In genomic region chr15:22869856-22870255, GRCh38 we compare ENCODE assay signal across 2 cellular contexts.
TF ChIP-seq lines count a peak whose summit lies in the region.

No MANE protein-coding gene starts in this region.

TF ChIP-seq in GM23338, 12 proteins besides CTCF, POLR2A, EP300 and RAD21 (continued from another document):
- TF ChIP-seq ZNF462 (CRISPR knock-in tag; IDR thresholded peaks at IDR 0.05) = no peak
- TF ChIP-seq JUNB (IDR thresholded peaks at IDR 0.05; ENCODE audit: unreplicated experiment) = no peak
- no peak for TF ChIP-seq ZNF331 (CRISPR knock-in tag; IDR thresholded peaks at IDR 0.05; ENCODE audit: low read depth)
- TF ChIP-seq EZH2 (IDR thresholded peaks at IDR 0.05; ENCODE audit: low read depth, unreplicated experiment) = no peak
- TF ChIP-seq STAT1 (IDR thresholded peaks at IDR 0.05; ENCODE audit: unreplicated experiment) = no peak
- TF ChIP-seq REST (IDR thresholded peaks at IDR 0.05; ENCODE audit: unreplicated experiment) = no peak
- no peak for TF ChIP-seq CREB1 (CRISPR knock-in tag; IDR thresholded peaks at IDR 0.05; ENCODE audit: low read depth)
- TF ChIP-seq NANOG (IDR thresholded peaks at IDR 0.05; ENCODE audit: borderline replicate concordance) = no peak
- no peak for TF ChIP-seq ETS1 (IDR thresholded peaks at IDR 0.05)
- TF ChIP-seq ZNF114 (CRISPR knock-in tag; IDR thresholded peaks at IDR 0.05) = no peak
- TF ChIP-seq POLR2AphosphoS5 (IDR thresholded peaks at IDR 0.05; ENCODE audit: low read depth) = no peak

TF ChIP-seq in GM12878, 131 proteins besides CTCF, POLR2A, EP300 and RAD21 (continued from another document):
- TF ChIP-seq PKNOX1 (IDR thresholded peaks at IDR 0.05) = no peak
- no peak for TF ChIP-seq BACH1 (IDR thresholded peaks at IDR 0.05; ENCODE audit: borderline replicate concordance)
- TF ChIP-seq NFYA (IDR thresholded peaks at IDR 0.05; ENCODE audit: borderline replicate concordance, low read depth, low read length) = no peak
- TF ChIP-seq ATF7 (IDR thresholded peaks at IDR 0.05; ENCODE audit: low read depth) = no peak
- TF ChIP-seq SMAD5 (IDR thresholded peaks at IDR 0.05; ENCODE audit: low read depth) = no peak
- no peak for TF ChIP-seq ASH2L (IDR thresholded peaks at IDR 0.05; ENCODE audit: borderline replicate concordance, low read depth)
- TF ChIP-seq BCL3 (IDR thresholded peaks at IDR 0.05; ENCODE audit: borderline replicate concordance, insufficient read depth, low read depth, low read length, poor library complexity, severe bottlenecking) = no peak
- no peak for TF ChIP-seq ATF3 (IDR thresholded peaks at IDR 0.05; ENCODE audit: borderline replicate concordance, extremely low read depth, low read depth, low read length)
- TF ChIP-seq PAX8 (IDR thresholded peaks at IDR 0.05) = no peak
- TF ChIP-seq USF2 (IDR thresholded peaks at IDR 0.05; ENCODE audit: borderline replicate concordance, low read depth, low read length) = no peak
- no peak for TF ChIP-seq NBN (IDR thresholded peaks at IDR 0.05)
- TF ChIP-seq ATF2 (IDR thresholded peaks at IDR 0.05; ENCODE audit: low read length) = no peak
- TF ChIP-seq HCFC1 (IDR thresholded peaks at IDR 0.05; ENCODE audit: low read length) = no peak
- TF ChIP-seq CREB1 (IDR thresholded peaks at IDR 0.05; ENCODE audit: low read depth) = no peak
